ENCODE assay signal across 8 cellular contexts in genomic region chr19:57559008-57559403, GRCh38. TPM values are rescaled to one million over a fixed set of nuclear protein-coding genes. Genes with fewer than 3 reads are reported as not detected.
DNase-seq lines count a peak whose midpoint lies in the region; ATAC-seq and TF ChIP-seq lines count a peak whose summit lies in the region.

No MANE protein-coding gene starts in this region.

- ATAC-seq in GM18502 (IDR thresholded peaks at IDR 0.05; ENCODE audit: poor library complexity, unreplicated experiment) (peak; percentile 28), GM18861 (IDR thresholded peaks at IDR 0.05; ENCODE audit: unreplicated experiment) (no peak)

- in situ Hi-C loops in KBM-7 (cut with MboI; ENCODE audit: low pct_unique_long_range_greater_than_20kb, low sequenced_read_pairs), result no loop called here

- H3K4me1 ChIP-seq in right atrium auricular region, result peaks cover 0 to 23% of the 10 kb centered on the region in 2 donors

- H3K27ac Mint-ChIP-seq in activated naive CD8-positive, alpha-beta T cell treated with anti-CD3 and anti-CD28 coated beads for 36 hours, result peak overlapping the region; percentile 92

- peak overlapping the region; percentile 94 for H3K4me3 Mint-ChIP-seq in activated naive CD8-positive, alpha-beta T cell treated with anti-CD3 and anti-CD28 coated beads for 36 hours

- H3K4me1 Mint-ChIP-seq in activated naive CD8-positive, alpha-beta T cell treated with anti-CD3 and anti-CD28 coated beads for 36 hours, result peaks cover 29% of the 10 kb centered on the region

- peaks cover 5% of the 10 kb centered on the region for H3K27me3 Mint-ChIP-seq in activated naive CD8-positive, alpha-beta T cell treated with anti-CD3 and anti-CD28 coated beads for 36 hours

- peaks cover 0 to 9% of the 10 kb centered on the region in 2 donors for H3K9me3 ChIP-seq in right atrium auricular region

- peaks cover 65% of the 10 kb centered on the region for H3K36me3 Mint-ChIP-seq in activated naive CD8-positive, alpha-beta T cell treated with anti-CD3 and anti-CD28 coated beads for 36 hours

- H3K4me3 ChIP-seq in AG10803 (ENCODE audit: low read length) (peak overlapping the region; percentile 93), right atrium auricular region (peak overlapping the region; percentile 85 to 98), retinal pigment epithelial cell (ENCODE audit: low read length) (peak overlapping the region; percentile 92)

- H3K9me3 Mint-ChIP-seq in activated naive CD8-positive, alpha-beta T cell treated with anti-CD3 and anti-CD28 coated beads for 36 hours, result peaks cover 32% of the 10 kb centered on the region

- peak overlapping the region; percentile 82 to 85 for H3K27ac ChIP-seq in right atrium auricular region

- DNase-seq in AG10803 (ENCODE audit: low read depth) (peak; percentile 10), KBM-7 (peak; percentile 20), right atrium auricular region (ENCODE audit: low spot score) (no peak), retinal pigment epithelial cell (ENCODE audit: low read depth) (no peak), NK-92 (lab: John Stamatoyannopoulos, UW; ENCODE audit: unreplicated experiment) (no peak)
- DNase-seq in activated naive CD8-positive, alpha-beta T cell treated with anti-CD3 and anti-CD28 coated beads for 36 hours, result peak; percentile 24

- TF ChIP-seq CTCF in AG10803 (conservative IDR thresholded peaks at IDR 0.05; ENCODE audit: low read length), result no peak
- TF ChIP-seq CTCF in right atrium auricular region (IDR thresholded peaks at IDR 0.05), result no peak
- TF ChIP-seq CTCF in retinal pigment epithelial cell (conservative IDR thresholded peaks at IDR 0.05; ENCODE audit: low read depth, low read length), result no peak

- H3K27me3 ChIP-seq in right atrium auricular region, result no peaks in the 10 kb centered on the region

- H3K36me3 ChIP-seq in right atrium auricular region, result peaks cover 25% of the 10 kb centered on the region

RNA-seq across cellular contexts. Expression of gene ZNF550, which starts 0.7 kb away (rescaled TPM):
- 10 to 100 TPM; 10.9 to 11.4 TPM for total RNA-seq in activated naive CD8-positive, alpha-beta T cell treated with anti-CD3 and anti-CD28 coated beads for 36 hours
- total RNA-seq in right atrium auricular region, result 1 to 10 TPM; 4.6 to 5.2 TPM

RNA-seq across cellular contexts. Expression of gene ZNF416, which starts 19.7 kb away (rescaled TPM):
- 1 to 10 TPM; 5.9 to 7.0 TPM for total RNA-seq in activated naive CD8-positive, alpha-beta T cell treated with anti-CD3 and anti-CD28 coated beads for 36 hours
- 1 to 10 TPM; 3.2 to 4.4 TPM for total RNA-seq in right atrium auricular region

RNA-seq across cellular contexts. Expression of gene ZIK1, which starts 24.9 kb away (rescaled TPM):
- 10 to 100 TPM; 13.1 to 14.4 TPM for total RNA-seq in activated naive CD8-positive, alpha-beta T cell treated with anti-CD3 and anti-CD28 coated beads for 36 hours
- 1 to 10 TPM; 3.3 to 4.9 TPM for total RNA-seq in right atrium auricular region

RNA-seq across cellular contexts. Expression of gene ZNF549, which starts 31.9 kb away (rescaled TPM):
- 1 to 10 TPM; 5.6 to 6.1 TPM for total RNA-seq in activated naive CD8-positive, alpha-beta T cell treated with anti-CD3 and anti-CD28 coated beads for 36 hours
- total RNA-seq in right atrium auricular region, result 1 to 10 TPM; 2.2 to 4.1 TPM

RNA-seq across cellular contexts. Expression of gene ZNF530, which starts 40.7 kb away (rescaled TPM):
- total RNA-seq in activated naive CD8-positive, alpha-beta T cell treated with anti-CD3 and anti-CD28 coated beads for 36 hours, result 10 to 100 TPM; 11.0 to 12.2 TPM
- 10 to 100 TPM in 1 of 2 donors, 1 to 10 TPM in 1; 5.7 to 10.8 TPM for total RNA-seq in right atrium auricular region

Comparison
In these comparisons a context has a peak if more than half of its experiments do, and no peak if none do; other contexts are left out.
1. DNase-seq: peak in AG10803 (single experiment), KBM-7 (single experiment) and activated naive CD8-positive, alpha-beta T cell treated with anti-CD3 and anti-CD28 coated beads for 36 hours (single experiment); none in right atrium auricular region (single experiment), retinal pigment epithelial cell (single experiment) and NK-92 (single experiment).
2. Peak in every context shown above with its lines, with median percentiles within 50 percentile points of each other: H3K4me3 ChIP-seq.